Comparison of ENCODE assay signal across 10 cellular contexts in genomic region chr7:82319674-82320118, GRCh38.
DNase-seq lines count a peak whose midpoint lies in the region; ATAC-seq and TF ChIP-seq lines count a peak whose summit lies in the region.
"Had no signal": no experiment of that assay in that cellular context is flagged by ENCODE, and none has a peak within 500 bp of the region (broad histone marks: within the 10 kb centered on the region; RNA-seq: fewer than 3 reads in every experiment).

No MANE protein-coding gene starts in this region.

- in situ Hi-C loops in ACHN (cut with HindIII; ENCODE audit: low pct_ligation_motif_present, low pct_unique_long_range_greater_than_20kb, low sequenced_read_pairs), result no loop called here

- no peaks in the 10 kb centered on the region for H3K36me3 Mint-ChIP-seq in mesothelial cell of epicardium
- H3K36me3 Mint-ChIP-seq: activated naive CD4-positive, alpha-beta T cell treated with anti-CD3 and anti-CD28 coated beads, Interleukin-2, amount 50 U/mL, for 24 hours; CD4-positive, CD25-positive, alpha-beta regulatory T cell had no signal

- H3K4me3 Mint-ChIP-seq in mesothelial cell of epicardium, result no peak overlapping the region
- H3K4me3 Mint-ChIP-seq: activated naive CD4-positive, alpha-beta T cell treated with anti-CD3 and anti-CD28 coated beads, Interleukin-2, amount 50 U/mL, for 24 hours; CD4-positive, CD25-positive, alpha-beta regulatory T cell had no signal

- DNase-seq in AG08396 (ENCODE audit: low spot score), result peak; percentile 51
- DNase-seq in NCI-H2081 (lab: John Stamatoyannopoulos, UW), result peak; percentile 84 to 95
- DNase-seq in choroid plexus epithelial cell (ENCODE audit: low read depth), result peak; percentile 85
- peak; percentile 21 to 39 for DNase-seq in mesothelial cell of epicardium (ENCODE audit: low spot score in 2 of 2, unreplicated experiment in 2 of 2)
- DNase-seq in NCI-H1048 (lab: John Stamatoyannopoulos, UW), result no peak
- no peak for DNase-seq in NOMO-1 treated with DMSO at 0.1 percent for 48 hours (lab: John Stamatoyannopoulos, UW; ENCODE audit: unreplicated experiment)
- no peak for DNase-seq in ACHN
- DNase-seq: CD4-positive, CD25-positive, alpha-beta regulatory T cell had no signal

- TF ChIP-seq CTCF in choroid plexus epithelial cell (conservative IDR thresholded peaks at IDR 0.05; ENCODE audit: low read depth, low read length) (no peak), mesothelial cell of epicardium (IDR thresholded peaks at IDR 0.05; ENCODE audit: unreplicated experiment) (no peak)

- H3K27me3 Mint-ChIP-seq in mesothelial cell of epicardium (ENCODE audit: low read depth), result no peaks in the 10 kb centered on the region
- H3K27me3 Mint-ChIP-seq: activated naive CD4-positive, alpha-beta T cell treated with anti-CD3 and anti-CD28 coated beads, Interleukin-2, amount 50 U/mL, for 24 hours; CD4-positive, CD25-positive, alpha-beta regulatory T cell had no signal

- H3K4me3 ChIP-seq in choroid plexus epithelial cell (ENCODE audit: low read depth, low read length), result no peak overlapping the region

- ATAC-seq in HG02642 (IDR thresholded peaks at IDR 0.05; ENCODE audit: poor library complexity, unreplicated experiment), result no peak

- H3K9me3 Mint-ChIP-seq in mesothelial cell of epicardium, result peaks cover 4% of the 10 kb centered on the region
- H3K9me3 Mint-ChIP-seq: activated naive CD4-positive, alpha-beta T cell treated with anti-CD3 and anti-CD28 coated beads, Interleukin-2, amount 50 U/mL, for 24 hours had no signal

- peak overlapping the region; percentile 69 for H3K27ac Mint-ChIP-seq in mesothelial cell of epicardium
- H3K27ac Mint-ChIP-seq: activated naive CD4-positive, alpha-beta T cell treated with anti-CD3 and anti-CD28 coated beads, Interleukin-2, amount 50 U/mL, for 24 hours; CD4-positive, CD25-positive, alpha-beta regulatory T cell had no signal

- peaks cover 8% of the 10 kb centered on the region for H3K4me1 Mint-ChIP-seq in mesothelial cell of epicardium
- H3K4me1 Mint-ChIP-seq: activated naive CD4-positive, alpha-beta T cell treated with anti-CD3 and anti-CD28 coated beads, Interleukin-2, amount 50 U/mL, for 24 hours; CD4-positive, CD25-positive, alpha-beta regulatory T cell had no signal

Comparison
In these comparisons a context has a peak if more than half of its experiments do, and no peak if none do; other contexts are left out.
1. DNase-seq: peak in AG08396 (single experiment), NCI-H2081 (2 of 2), choroid plexus epithelial cell (single experiment) and mesothelial cell of epicardium (2 of 2); none in NCI-H1048 (single experiment), NOMO-1 treated with DMSO at 0.1 percent for 48 hours (single experiment) and ACHN (single experiment).